11 cellular contexts compared by ENCODE assay signal in the genomic region with DNA sequence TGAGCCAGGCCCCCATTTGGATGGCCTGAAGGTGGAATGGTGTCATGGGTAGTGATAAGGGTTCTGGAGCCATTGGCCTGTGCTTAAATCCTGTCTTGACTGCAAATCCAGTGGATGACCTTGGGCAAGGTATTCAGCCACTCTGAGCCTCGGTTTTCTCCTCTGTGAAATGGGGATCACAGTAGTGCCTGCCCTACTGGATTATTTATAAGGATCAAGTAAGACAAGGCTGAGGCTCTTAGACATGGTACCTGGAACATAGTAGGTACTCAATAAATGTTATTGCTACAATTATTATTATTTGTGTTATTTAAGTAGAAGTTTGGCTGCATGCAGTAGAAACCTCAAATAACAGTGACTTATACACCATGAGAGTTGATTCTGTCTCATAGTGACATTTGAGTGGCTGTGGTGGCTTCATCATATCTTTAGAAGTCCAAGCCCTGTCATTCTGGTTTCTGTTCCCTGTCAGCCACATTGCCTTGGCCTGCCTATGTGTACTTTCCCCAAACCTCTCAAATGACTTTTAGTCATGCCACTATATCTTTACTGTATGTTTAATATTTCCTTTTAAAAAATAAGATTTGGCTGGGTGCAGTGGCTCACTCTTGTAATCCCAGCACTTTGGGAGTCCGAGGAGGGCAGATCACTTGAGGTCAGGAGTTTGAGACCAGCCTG. TPM values are rescaled to one million over a fixed set of nuclear protein-coding genes. Genes with fewer than 3 reads are reported as not detected.
DNase-seq lines count a peak whose midpoint lies in the region; ATAC-seq and TF ChIP-seq lines count a peak whose summit lies in the region.
"Had no signal": no experiment of that assay in that cellular context is flagged by ENCODE, and none has a peak within 500 bp of the region (broad histone marks: within the 10 kb centered on the region; RNA-seq: fewer than 3 reads in every experiment).

No MANE protein-coding gene starts in this region.

- DNase-seq in GM19240 (ENCODE audit: insufficient read length, low spot score), result peak; percentile 54
- peak; percentile 58 to 72 for DNase-seq in activated T-cell treated with anti-CD3 and anti-CD28 coated beads, Interleukin-2, amount 50 U/mL, for 72 hours
- DNase-seq in KBM-7, result no peak
- DNase-seq in NCI-H526 treated with DMSO at 0.1 percent for 48 hours (lab: John Stamatoyannopoulos, UW), result no peak
- DNase-seq in CD14-positive monocyte (ENCODE audit: low spot score), result no peak
- DNase-seq: activated CD4-positive, CD25-positive, alpha-beta regulatory T cell treated with anti-CD3 and anti-CD28 coated beads, Interleukin-2, amount 50 U/mL, for 72 hours; gastrocnemius medialis; HCEC 1CT; small intestine had no signal

- ATAC-seq in GM18505 (IDR thresholded peaks at IDR 0.05; ENCODE audit: unreplicated experiment) (peak; percentile 43), HG02981 (IDR thresholded peaks at IDR 0.05; ENCODE audit: unreplicated experiment) (peak; percentile 62)
- ATAC-seq in activated T-cell treated with anti-CD3 and anti-CD28 coated beads, Interleukin-2, amount 50 U/mL, for 72 hours (replicated peaks in 1 of 2), result peak; percentile 91 to 92
- ATAC-seq: gastrocnemius medialis had no signal

- peak overlapping the region in 1 of 2 donors; percentile 27 for H3K4me3 Mint-ChIP-seq in activated T-cell treated with anti-CD3 and anti-CD28 coated beads, Interleukin-2, amount 50 U/mL, for 72 hours
- H3K4me3 Mint-ChIP-seq in CD14-positive monocyte, result no peak overlapping the region

- H3K9me3 Mint-ChIP-seq in activated T-cell treated with anti-CD3 and anti-CD28 coated beads, Interleukin-2, amount 50 U/mL, for 72 hours, result no peaks in the 10 kb centered on the region
- no peaks in the 10 kb centered on the region for H3K9me3 Mint-ChIP-seq in CD14-positive monocyte

- no peak for TF ChIP-seq CTCF in CD14-positive monocyte (IDR thresholded peaks at IDR 0.05)

- intact Hi-C loops in CD14-positive monocyte (cut with micrococcal nuclease), result no loop called here

- in situ Hi-C loops in KBM-7 (cut with MboI; ENCODE audit: low pct_unique_long_range_greater_than_20kb, low sequenced_read_pairs), result no loop called here

- no peak for TF ChIP-seq POLR2A in GM18505 (IDR thresholded peaks at IDR 0.05; ENCODE audit: borderline replicate concordance, extremely low read depth, insufficient read depth, insufficient read length)

- H3K27ac Mint-ChIP-seq in activated T-cell treated with anti-CD3 and anti-CD28 coated beads, Interleukin-2, amount 50 U/mL, for 72 hours, result peak overlapping the region; percentile 38
- H3K27ac Mint-ChIP-seq in CD14-positive monocyte, result peak overlapping the region in 2 of 7 donors; percentile 55 to 70

- H3K27me3 Mint-ChIP-seq in activated T-cell treated with anti-CD3 and anti-CD28 coated beads, Interleukin-2, amount 50 U/mL, for 72 hours (ENCODE audit: low read depth), result no peaks in the 10 kb centered on the region
- H3K27me3 Mint-ChIP-seq in CD14-positive monocyte (ENCODE audit: low read depth in 3 of 3), result no peaks in the 10 kb centered on the region

- peaks cover 39% of the 10 kb centered on the region for H3K4me1 Mint-ChIP-seq in activated T-cell treated with anti-CD3 and anti-CD28 coated beads, Interleukin-2, amount 50 U/mL, for 72 hours (ENCODE audit: low read depth)
- H3K4me1 Mint-ChIP-seq in CD14-positive monocyte, result peaks cover 11% of the 10 kb centered on the region

- peaks cover 0 to 11% of the 10 kb centered on the region in 2 donors for H3K36me3 Mint-ChIP-seq in activated T-cell treated with anti-CD3 and anti-CD28 coated beads, Interleukin-2, amount 50 U/mL, for 72 hours (ENCODE audit: insufficient read depth in 2 of 2)
- H3K36me3 Mint-ChIP-seq in CD14-positive monocyte, result peaks cover 28 to 46% of the 10 kb centered on the region in 2 donors

RNA-seq across cellular contexts. Expression of gene CHMP4B, which starts 37.6 kb away (rescaled TPM):
- total RNA-seq in activated T-cell treated with anti-CD3 and anti-CD28 coated beads, Interleukin-2, amount 50 U/mL, for 72 hours, result 100 to 1,000 TPM; 102 to 104 TPM
- 10 to 100 TPM in 1 of 2 donors, 1 to 10 TPM in 1; 7.1 to 10.0 TPM for polyA plus RNA-seq in CD14-positive monocyte

RNA-seq across cellular contexts. Expression of gene ZNF341, which starts 41.8 kb away (rescaled TPM):
- total RNA-seq in activated T-cell treated with anti-CD3 and anti-CD28 coated beads, Interleukin-2, amount 50 U/mL, for 72 hours, result 1 to 10 TPM; 3.0 to 3.3 TPM
- polyA plus RNA-seq in CD14-positive monocyte, result 1 to 10 TPM; 1.1 to 2.3 TPM

RNA-seq across cellular contexts. Expression of gene PXMP4, which starts 53.4 kb away (rescaled TPM):
- total RNA-seq in activated T-cell treated with anti-CD3 and anti-CD28 coated beads, Interleukin-2, amount 50 U/mL, for 72 hours, result 10 to 100 TPM; 12.8 to 16.9 TPM
- polyA plus RNA-seq in CD14-positive monocyte, result 10 to 100 TPM in 1 of 2 donors, 1 to 10 TPM in 1; 9.0 to 11.4 TPM

Comparison
In these comparisons a context has a peak if more than half of its experiments do, and no peak if none do; other contexts are left out.
1. DNase-seq: peak in GM19240 (single experiment) and activated T-cell treated with anti-CD3 and anti-CD28 coated beads, Interleukin-2, amount 50 U/mL, for 72 hours (2 of 2); none in KBM-7 (single experiment), NCI-H526 treated with DMSO at 0.1 percent for 48 hours (single experiment) and CD14-positive monocyte (single experiment).
2. Peak in every context shown above with its lines, with median percentiles within 50 percentile points of each other: ATAC-seq.